In genomic region chr1:231242516-231243198, GRCh38 we compare ENCODE assay signal across 8 cellular contexts. TPM values are rescaled to one million over a fixed set of nuclear protein-coding genes. Genes with fewer than 3 reads are reported as not detected.
DNase-seq lines count a peak whose midpoint lies in the region; ATAC-seq lines count a peak whose summit lies in the region.

No MANE protein-coding gene starts in this region.

- peaks cover 9 to 10% of the 10 kb centered on the region in 2 donors for H3K36me3 ChIP-seq in stomach smooth muscle (ENCODE audit: control insufficient read depth in 2 of 2, insufficient read depth in 2 of 2, low read length in 2 of 2)

- peaks cover 8% of the 10 kb centered on the region for H3K4me1 ChIP-seq in stomach smooth muscle (ENCODE audit: control insufficient read depth, insufficient read depth, low read length)

- H3K4me1 Mint-ChIP-seq in activated CD4-positive, alpha-beta T cell treated with anti-CD3 and anti-CD28 coated beads, Interleukin-2, amount 10 ng/mL, durations not matched to agents 7 days and 5 days = peaks cover 41% of the 10 kb centered on the region
- H3K4me1 Mint-ChIP-seq in T-cell = peaks cover 70 to 79% (median 72%) of the 10 kb centered on the region in 3 donors

- peak overlapping the region; percentile 91 for H3K27ac Mint-ChIP-seq in activated CD4-positive, alpha-beta T cell treated with anti-CD3 and anti-CD28 coated beads, Interleukin-2, amount 10 ng/mL, durations not matched to agents 7 days and 5 days
- H3K27ac Mint-ChIP-seq in T-cell = no peak overlapping the region

- peak overlapping the region; percentile 94 for H3K4me3 Mint-ChIP-seq in activated CD4-positive, alpha-beta T cell treated with anti-CD3 and anti-CD28 coated beads, Interleukin-2, amount 10 ng/mL, durations not matched to agents 7 days and 5 days
- peak overlapping the region; percentile 91 to 97 (median 94) for H3K4me3 Mint-ChIP-seq in T-cell

- H3K27me3 ChIP-seq in stomach smooth muscle (ENCODE audit: control insufficient read depth in 1 of 2, insufficient read depth in 2 of 2, low read length in 2 of 2) = no peaks in the 10 kb centered on the region

- H3K27ac ChIP-seq in stomach smooth muscle (ENCODE audit: low read length) = no peak overlapping the region

- CTCF ChIA-PET in activated CD4-positive, alpha-beta T cell treated with anti-CD3 and anti-CD28 coated beads, Interleukin-2, amount 10 ng/mL, durations not matched to agents 7 days and 5 days (lab: Charles Lee) = interaction anchor here (1.0 to 1.8 kb wide), 5 partner anchors 8 to 27 kb away, joined by 3 to 5 read pairs (median 4); no protein-coding TSS in a partner anchor
- CTCF ChIA-PET in T-cell (lab: Charles Lee) = no interaction called here

- H3K9me3 Mint-ChIP-seq in activated CD4-positive, alpha-beta T cell treated with anti-CD3 and anti-CD28 coated beads, Interleukin-2, amount 10 ng/mL, durations not matched to agents 7 days and 5 days = no peaks in the 10 kb centered on the region
- H3K9me3 Mint-ChIP-seq in T-cell = no peaks in the 10 kb centered on the region

- ATAC-seq in T-cell (replicated peaks in 1 of 4) (no peak), HG03439 (IDR thresholded peaks at IDR 0.05; ENCODE audit: unreplicated experiment) (no peak)

- peak overlapping the region; percentile 98 to 100 for H3K4me3 ChIP-seq in stomach smooth muscle (ENCODE audit: low read length in 2 of 2)

- POLR2A ChIA-PET in activated CD4-positive, alpha-beta T cell treated with anti-CD3 and anti-CD28 coated beads, Interleukin-2, amount 10 ng/mL, durations not matched to agents 7 days and 5 days (lab: Charles Lee) = interaction anchor here (0.5 to 1.3 kb wide), 2 partner anchors 29 to 95 kb away, joined by 3 to 5 read pairs; partner anchors contain the start of genes EXOC8 and SPRTN
- POLR2A ChIA-PET in T-cell (lab: Charles Lee) = interaction anchor here in 1 of 2 donors (0.6 kb wide), 1 partner anchor 272 kb away, joined by 3 read pairs; no protein-coding TSS in a partner anchor

- H3K27me3 Mint-ChIP-seq in activated CD4-positive, alpha-beta T cell treated with anti-CD3 and anti-CD28 coated beads, Interleukin-2, amount 10 ng/mL, durations not matched to agents 7 days and 5 days = no peaks in the 10 kb centered on the region
- no peaks in the 10 kb centered on the region for H3K27me3 Mint-ChIP-seq in T-cell

- peaks cover 31% of the 10 kb centered on the region for H3K36me3 Mint-ChIP-seq in activated CD4-positive, alpha-beta T cell treated with anti-CD3 and anti-CD28 coated beads, Interleukin-2, amount 10 ng/mL, durations not matched to agents 7 days and 5 days (ENCODE audit: low read depth)
- peaks cover 30% of the 10 kb centered on the region for H3K36me3 Mint-ChIP-seq in T-cell

- no peaks in the 10 kb centered on the region for H3K9me3 ChIP-seq in stomach smooth muscle (ENCODE audit: control insufficient read depth in 2 of 2, low read length in 2 of 2)

- DNase-seq in activated CD4-positive, alpha-beta T cell treated with anti-CD3 and anti-CD28 coated beads, Interleukin-2, amount 10 ng/mL, durations not matched to agents 7 days and 5 days = no peak
- DNase-seq in activated CD4-positive, alpha-beta T cell treated with anti-CD3 and anti-CD28 coated beads, Interleukin-2, amount 50 U/mL, for 48 hours = no peak
- DNase-seq in T-cell = no peak
- DNase-seq in fibroblast of peridontal ligament (ENCODE audit: extremely low read depth) = peak; percentile 47
- DNase-seq in COR-L47 (lab: John Stamatoyannopoulos, UW) = no peak
- DNase-seq in iPS-NIHi11 (ENCODE audit: low spot score) = no peak

- peak overlapping the region in 1 of 2 donors; percentile 96 for H3K9ac ChIP-seq in stomach smooth muscle (ENCODE audit: low read length in 2 of 2)

RNA-seq across cellular contexts. Expression of gene GNPAT, which starts 1.6 kb away (rescaled TPM):
- total RNA-seq in activated CD4-positive, alpha-beta T cell treated with anti-CD3 and anti-CD28 coated beads, Interleukin-2, amount 10 ng/mL, durations not matched to agents 7 days and 5 days = 10 to 100 TPM; 38.6 to 40.1 TPM
- total RNA-seq in T-cell = 10 to 100 TPM; 23.7 to 36.9 (median 35.5) TPM
